ENCODE assay signal across 18 cellular contexts in the genomic region with DNA sequence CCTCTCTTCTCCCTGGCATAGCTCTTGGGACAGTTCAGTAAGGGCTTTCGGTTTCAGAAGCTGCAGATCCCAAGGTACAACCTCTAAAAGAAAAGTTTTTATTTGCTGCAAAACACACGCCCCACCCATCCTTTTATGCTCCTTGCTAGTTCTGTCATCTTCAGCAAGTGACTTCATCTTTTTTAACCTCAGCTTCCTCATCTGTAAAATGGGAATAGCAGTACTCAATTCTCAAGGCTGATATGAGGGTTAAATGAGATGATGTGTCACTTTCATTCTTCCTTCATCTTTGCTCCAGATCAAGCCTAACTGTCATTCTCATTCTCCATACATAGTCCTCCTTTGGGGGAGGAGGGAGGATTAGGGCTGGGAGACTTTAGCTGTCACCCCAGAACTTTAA.
DNase-seq lines count a peak whose midpoint lies in the region; ATAC-seq, FAIRE-seq and TF ChIP-seq lines count a peak whose summit lies in the region.
"Had no signal": no experiment of that assay in that cellular context is flagged by ENCODE, and none has a peak within 500 bp of the region (broad histone marks: within the 10 kb centered on the region; RNA-seq: fewer than 3 reads in every experiment).

No MANE protein-coding gene starts in this region.

- H2AFZ ChIP-seq in OCI-LY3 (ENCODE audit: low read depth, low read length) (0 out of 2 replicates have a peak overlapping the region, but pooled peaks have one; percentile 37), K562 (ENCODE audit: low read depth, low read length) (peak overlapping the region; percentile 72)

- no peak for TF ChIP-seq EP300 in K562 (IDR thresholded peaks at IDR 0.05; ENCODE audit: low read length)

- CTCF ChIA-PET in K562 (lab: Yijun Ruan, JAX; ENCODE audit: low intra/inter-chr PET ratio): interaction anchor here (0.5 kb wide), 1 partner anchor 152 kb away, joined by 3 read pairs; no protein-coding TSS in a partner anchor

- peaks cover 31% of the 10 kb centered on the region for H3K4me1 ChIP-seq in OCI-LY3 (ENCODE audit: low read length)
- H3K4me1 ChIP-seq in K562 (replicated peaks in 1 of 2; ENCODE audit: control insufficient read depth in 2 of 2, insufficient read depth in 2 of 2, low read length in 2 of 2): peaks cover 0 to 11% of the 10 kb centered on the region in 2 experiments; a peak in 2 of 5 replicates
- H3K4me1 ChIP-seq: A549, HAP-1 had no signal

- H3K4me3 ChIP-seq in OCI-LY3 (ENCODE audit: low read length) (no peak overlapping the region), K562 (no peak overlapping the region)
- H3K4me3 ChIP-seq: A549, BLaER1, HAP-1 had no signal

- no peaks in the 10 kb centered on the region for H3K9me1 ChIP-seq in K562 (ENCODE audit: control insufficient read depth, insufficient read depth, low read length)

- H4K20me1 ChIP-seq in OCI-LY3 (ENCODE audit: insufficient read depth, low read length): no peaks in the 10 kb centered on the region
- H4K20me1 ChIP-seq in K562 (replicated peaks; ENCODE audit: control insufficient read depth, insufficient read depth, low read length): no peaks in the 10 kb centered on the region
- H4K20me1 ChIP-seq: BLaER1 had no signal

- H3K9ac ChIP-seq in OCI-LY3 (ENCODE audit: low read length) (no peak overlapping the region), K562 (ENCODE audit: insufficient read depth in 1 of 2, low read depth in 2 of 2, low read length in 2 of 2) (no peak overlapping the region)
- H3K9ac ChIP-seq: BLaER1 had no signal

- peaks cover 10% of the 10 kb centered on the region; the same call in 1 of the 2 replicates for H3K27me3 ChIP-seq in OCI-LY3 (ENCODE audit: low read depth, low read length)
- H3K27me3 ChIP-seq in K562 (ENCODE audit: control insufficient read depth in 2 of 2, insufficient read depth in 2 of 2, low read length in 2 of 2): peaks cover 10 to 33% of the 10 kb centered on the region in 2 experiments; a peak in 4 of 5 replicates
- H3K27me3 ChIP-seq: BLaER1 had no signal

- ATAC-seq in Right ventricle myocardium inferior (no peak), K562 (no peak), SK-N-SH treated with all-trans-retinoic acid at 6 μM for 48 hours (no peak), HG03520 (IDR thresholded peaks at IDR 0.05; ENCODE audit: unreplicated experiment) (no peak)
- ATAC-seq: HepG2 had no signal

- H3K4me2 ChIP-seq in OCI-LY3 (ENCODE audit: low read length) (peak overlapping the region; percentile 26), K562 (ENCODE audit: insufficient read depth, low read length) (no peak overlapping the region)
- H3K4me2 ChIP-seq: A549, BLaER1 had no signal

- WGBS in K562 (ENCODE audit: insufficient coverage, low coverage, missing lambda C conversion rate): 13% methylated on average over 2 of the region's 2 CpGs

- H3K36me3 ChIP-seq in OCI-LY3 (replicated peaks; ENCODE audit: low read depth, low read length) (no peaks in the 10 kb centered on the region), K562 (ENCODE audit: control insufficient read depth, insufficient read depth, low read length) (no peaks in the 10 kb centered on the region)
- H3K36me3 ChIP-seq: BLaER1, HAP-1 had no signal

- TF ChIP-seq CTCF in OCI-LY3 (IDR thresholded peaks at IDR 0.05; ENCODE audit: low read depth, low read length): no peak
- no peak for TF ChIP-seq CTCF in K562 (IDR thresholded peaks at IDR 0.05 in 2 of 3, conservative IDR thresholded peaks at IDR 0.05 in 1 of 3; ENCODE audit: insufficient read depth in 2 of 3, low read depth in 1 of 3, low read length in 3 of 3)

- in situ Hi-C loops in K562 (cut with MboI) (no loop called here), ACHN (cut with HindIII; ENCODE audit: low pct_ligation_motif_present, low pct_unique_long_range_greater_than_20kb, low sequenced_read_pairs) (no loop called here)

- intact Hi-C loops in cardiac septum (cut with DNase I): no loop called here
- intact Hi-C loops in Right ventricle myocardium inferior (cut with DNase I): loop anchor here (10.0 kb wide), 1 partner anchor 55 kb away; no protein-coding TSS in a partner anchor
- intact Hi-C loops in K562 (cut with micrococcal nuclease): no loop called here

- H3K9me3 ChIP-seq in OCI-LY3 (ENCODE audit: insufficient read depth, low read length) (no peaks in the 10 kb centered on the region), K562 (replicated peaks; ENCODE audit: control insufficient read depth, insufficient read depth, low read depth, low read length) (no peaks in the 10 kb centered on the region)
- H3K9me3 ChIP-seq: A549, HAP-1 had no signal

- no peaks in the 10 kb centered on the region for H3K79me2 ChIP-seq in OCI-LY3 (ENCODE audit: low read length)
- H3K79me2 ChIP-seq in K562 (ENCODE audit: control insufficient read depth, insufficient read depth, low read length): no peaks in the 10 kb centered on the region

- BruUV-seq in K562 (replicated peaks; lab: Mats Ljungman, UMichigan): no TSS peak

- FAIRE-seq in K562 (lab: Jason Lieb, UNC): no peak
- FAIRE-seq: A549, HepG2 had no signal

- TF ChIP-seq RAD21 in K562 (CRISPR knock-in tag; conservative IDR thresholded peaks at IDR 0.05 in 1 of 2, IDR thresholded peaks at IDR 0.05 in 1 of 2): no peak

- POLR2A ChIA-PET in K562 (lab: Yijun Ruan, JAX): no interaction called here

- no peak overlapping the region for H3K27ac ChIP-seq in OCI-LY3 (ENCODE audit: low read length)
- no peak overlapping the region for H3K27ac ChIP-seq in K562 (ENCODE audit: extremely low read depth, low read depth, low read length)
- H3K27ac ChIP-seq: 22Rv1, A549, BLaER1 had no signal

- DNase-seq in cardiac septum (ENCODE audit: low spot score) (peak; percentile 17), Right ventricle myocardium inferior (ENCODE audit: missing footprints) (no peak), K562 (ENCODE audit: extremely low read depth in 1 of 4, low spot score in 3 of 4) (no peak), ACHN (no peak)
- DNase-seq: CD4-positive, alpha-beta memory T cell; DMS153; DMS79 treated with DMSO at 0.1 percent for 48 hours; GF-D8; HFFc6; KG1 had no signal

- TF ChIP-seq POLR2A in K562 (conservative IDR thresholded peaks at IDR 0.05): no peak

TF ChIP-seq in K562, 482 proteins besides CTCF, POLR2A, EP300 and RAD21:
- TF ChIP-seq ZNF263 (CRISPR knock-in tag; IDR thresholded peaks at IDR 0.05; ENCODE audit: borderline replicate concordance) (peak; percentile 38; the same call in 1 of the 2 replicates), KLF13 (tag; IDR thresholded peaks at IDR 0.05; ENCODE audit: borderline replicate concordance, low read depth) (no peak), RBM25 (IDR thresholded peaks at IDR 0.05; ENCODE audit: low read depth, low read length, severe bottlenecking) (peak; percentile 85), CHD4 (IDR thresholded peaks at IDR 0.05; ENCODE audit: insufficient read depth, insufficient replicate concordance, low read depth, low read length, poor library complexity, severe bottlenecking) (peak; percentile 61), BCOR (IDR thresholded peaks at IDR 0.05) (peak; percentile 62; the same call in 1 of the 2 replicates), ATF7 (IDR thresholded peaks at IDR 0.05) (no peak), ADNP (tag; IDR thresholded peaks at IDR 0.05) (peak; percentile 84)
- TF ChIP-seq, protein P1, sequence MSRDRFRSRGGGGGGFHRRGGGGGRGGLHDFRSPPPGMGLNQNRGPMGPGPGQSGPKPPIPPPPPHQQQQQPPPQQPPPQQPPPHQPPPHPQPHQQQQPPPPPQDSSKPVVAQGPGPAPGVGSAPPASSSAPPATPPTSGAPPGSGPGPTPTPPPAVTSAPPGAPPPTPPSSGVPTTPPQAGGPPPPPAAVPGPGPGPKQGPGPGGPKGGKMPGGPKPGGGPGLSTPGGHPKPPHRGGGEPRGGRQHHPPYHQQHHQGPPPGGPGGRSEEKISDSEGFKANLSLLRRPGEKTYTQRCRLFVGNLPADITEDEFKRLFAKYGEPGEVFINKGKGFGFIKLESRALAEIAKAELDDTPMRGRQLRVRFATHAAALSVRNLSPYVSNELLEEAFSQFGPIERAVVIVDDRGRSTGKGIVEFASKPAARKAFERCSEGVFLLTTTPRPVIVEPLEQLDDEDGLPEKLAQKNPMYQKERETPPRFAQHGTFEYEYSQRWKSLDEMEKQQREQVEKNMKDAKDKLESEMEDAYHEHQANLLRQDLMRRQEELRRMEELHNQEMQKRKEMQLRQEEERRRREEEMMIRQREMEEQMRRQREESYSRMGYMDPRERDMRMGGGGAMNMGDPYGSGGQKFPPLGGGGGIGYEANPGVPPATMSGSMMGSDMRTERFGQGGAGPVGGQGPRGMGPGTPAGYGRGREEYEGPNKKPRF (IDR thresholded peaks at IDR 0.05; ENCODE audit: low read depth, low read length): no peak

TF ChIP-seq in SK-N-SH treated with all-trans-retinoic acid at 6 μM for 48 hours, 23 proteins besides CTCF, POLR2A, EP300 and RAD21 (continues in another document):
- TF ChIP-seq TOX (CRISPR knock-in tag; IDR thresholded peaks at IDR 0.05; ENCODE audit: borderline replicate concordance) (no peak), GLIS3 (CRISPR knock-in tag; IDR thresholded peaks at IDR 0.05) (no peak), ZNF70 (CRISPR knock-in tag; IDR thresholded peaks at IDR 0.05) (no peak), ESRRG (CRISPR knock-in tag; IDR thresholded peaks at IDR 0.05) (no peak)
- TF ChIP-seq, protein P2, sequence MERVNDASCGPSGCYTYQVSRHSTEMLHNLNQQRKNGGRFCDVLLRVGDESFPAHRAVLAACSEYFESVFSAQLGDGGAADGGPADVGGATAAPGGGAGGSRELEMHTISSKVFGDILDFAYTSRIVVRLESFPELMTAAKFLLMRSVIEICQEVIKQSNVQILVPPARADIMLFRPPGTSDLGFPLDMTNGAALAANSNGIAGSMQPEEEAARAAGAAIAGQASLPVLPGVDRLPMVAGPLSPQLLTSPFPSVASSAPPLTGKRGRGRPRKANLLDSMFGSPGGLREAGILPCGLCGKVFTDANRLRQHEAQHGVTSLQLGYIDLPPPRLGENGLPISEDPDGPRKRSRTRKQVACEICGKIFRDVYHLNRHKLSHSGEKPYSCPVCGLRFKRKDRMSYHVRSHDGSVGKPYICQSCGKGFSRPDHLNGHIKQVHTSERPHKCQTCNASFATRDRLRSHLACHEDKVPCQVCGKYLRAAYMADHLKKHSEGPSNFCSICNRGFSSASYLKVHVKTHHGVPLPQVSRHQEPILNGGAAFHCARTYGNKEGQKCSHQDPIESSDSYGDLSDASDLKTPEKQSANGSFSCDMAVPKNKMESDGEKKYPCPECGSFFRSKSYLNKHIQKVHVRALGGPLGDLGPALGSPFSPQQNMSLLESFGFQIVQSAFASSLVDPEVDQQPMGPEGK (CRISPR knock-in tag; IDR thresholded peaks at IDR 0.05; ENCODE audit: borderline replicate concordance): no peak
- TF ChIP-seq, protein P3, sequence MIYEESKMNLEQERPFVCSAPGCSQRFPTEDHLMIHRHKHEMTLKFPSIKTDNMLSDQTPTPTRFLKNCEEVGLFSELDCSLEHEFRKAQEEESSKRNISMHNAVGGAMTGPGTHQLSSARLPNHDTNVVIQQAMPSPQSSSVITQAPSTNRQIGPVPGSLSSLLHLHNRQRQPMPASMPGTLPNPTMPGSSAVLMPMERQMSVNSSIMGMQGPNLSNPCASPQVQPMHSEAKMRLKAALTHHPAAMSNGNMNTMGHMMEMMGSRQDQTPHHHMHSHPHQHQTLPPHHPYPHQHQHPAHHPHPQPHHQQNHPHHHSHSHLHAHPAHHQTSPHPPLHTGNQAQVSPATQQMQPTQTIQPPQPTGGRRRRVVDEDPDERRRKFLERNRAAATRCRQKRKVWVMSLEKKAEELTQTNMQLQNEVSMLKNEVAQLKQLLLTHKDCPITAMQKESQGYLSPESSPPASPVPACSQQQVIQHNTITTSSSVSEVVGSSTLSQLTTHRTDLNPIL (CRISPR knock-in tag; IDR thresholded peaks at IDR 0.05; ENCODE audit: low read depth): no peak
